ENCODE assay signal across 27 cellular contexts in genomic region chr9:25891534-25891933, GRCh38.
"Had no signal": no experiment of that assay in that cellular context is flagged by ENCODE, and none has a peak within 500 bp of the region (broad histone marks: within the 10 kb centered on the region; RNA-seq: fewer than 3 reads in every experiment).

No MANE protein-coding gene starts in this region.

- H3K9me3 ChIP-seq: prostate gland, right atrium auricular region, suprapubic skin, uterus had no signal

- H3K27me3 Mint-ChIP-seq: activated B cell treated with CpG ODN at 0.5 μM for 24 hours; activated CD4-positive, alpha-beta T cell treated with anti-CD3 and anti-CD28 coated beads for 36 hours; activated naive CD8-positive, alpha-beta T cell treated with anti-CD3 and anti-CD28 coated beads for 36 hours; activated T-cell treated with anti-CD3 and anti-CD28 coated beads, Interleukin-2, amount 50 U/mL, for 24 hours; activated T-helper 17 cell treated with anti-CD3 and anti-CD28 coated beads, Interleukin-2, amount 50 U/mL, for 72 hours; central memory CD8-positive, alpha-beta T cell; naive thymus-derived CD8-positive, alpha-beta T cell; stimulated activated naive CD8-positive, alpha-beta T cell treated with anti-CD3 and anti-CD28 coated beads, Interleukin-15, amount 100 ng/mL, for 72 hours; T-helper 17 cell had no signal

- H3K36me3 Mint-ChIP-seq: activated naive CD8-positive, alpha-beta T cell treated with anti-CD3 and anti-CD28 coated beads for 36 hours had no signal

- H3K4me3 ChIP-seq: breast epithelium, left lung, lung, neural progenitor cell, prostate gland, right atrium auricular region, suprapubic skin, uterus had no signal

- H3K9ac ChIP-seq: neural progenitor cell had no signal

- H3K4me1 Mint-ChIP-seq: activated B cell treated with CpG ODN at 0.5 μM for 24 hours; activated CD4-positive, alpha-beta T cell treated with anti-CD3 and anti-CD28 coated beads for 36 hours; activated naive CD8-positive, alpha-beta T cell treated with anti-CD3 and anti-CD28 coated beads for 36 hours; activated T-helper 17 cell treated with anti-CD3 and anti-CD28 coated beads, Interleukin-2, amount 50 U/mL, for 72 hours; central memory CD8-positive, alpha-beta T cell; naive thymus-derived CD8-positive, alpha-beta T cell; neural progenitor cell; stimulated activated naive CD8-positive, alpha-beta T cell treated with anti-CD3 and anti-CD28 coated beads, Interleukin-15, amount 100 ng/mL, for 72 hours; T-helper 17 cell had no signal

- H3K4me1 ChIP-seq: breast epithelium, left lung, neural progenitor cell, prostate gland, right atrium auricular region, suprapubic skin, uterus had no signal

- FAIRE-seq: endometrium had no signal

- DNase-seq: activated B cell treated with CpG ODN at 0.5 μM for 24 hours; activated CD4-positive, alpha-beta T cell treated with anti-CD3 and anti-CD28 coated beads for 36 hours; activated CD4-positive, alpha-beta T cell treated with anti-CD3 and anti-CD28 coated beads, Interleukin-2, amount 50 U/mL, for 4 hours; activated CD8-positive, alpha-beta memory T cell treated with anti-CD3 and anti-CD28 coated beads for 24 hours; activated CD8-positive, alpha-beta memory T cell treated with anti-CD3 and anti-CD28 coated beads, Interleukin-2, amount 50 U/mL, for 4 hours; activated naive CD8-positive, alpha-beta T cell treated with anti-CD3 and anti-CD28 coated beads for 36 hours; activated T-cell treated with anti-CD3 and anti-CD28 coated beads, Interleukin-2, amount 50 U/mL, for 24 hours; amniotic stem cell; cortex of kidney; foreskin fibroblast; kidney glomerular epithelial cell; left lung; naive thymus-derived CD8-positive, alpha-beta T cell; stimulated activated CD4-positive, alpha-beta T cell treated with anti-CD3 and anti-CD28 coated beads, Interleukin-4, amount 100 ng/mL, for 24 hours; stimulated activated naive CD8-positive, alpha-beta T cell treated with anti-CD3 and anti-CD28 coated beads, Interleukin-15, amount 100 ng/mL, for 72 hours; T-helper 17 cell; trophoblast cell; uterus had no signal

- H3K36me3 ChIP-seq: breast epithelium, left lung, neural progenitor cell, prostate gland, right atrium auricular region, suprapubic skin, uterus had no signal

- H3K4me3 Mint-ChIP-seq: activated B cell treated with CpG ODN at 0.5 μM for 24 hours; activated CD4-positive, alpha-beta T cell treated with anti-CD3 and anti-CD28 coated beads for 36 hours; activated naive CD8-positive, alpha-beta T cell treated with anti-CD3 and anti-CD28 coated beads for 36 hours; activated T-cell treated with anti-CD3 and anti-CD28 coated beads, Interleukin-2, amount 50 U/mL, for 24 hours; activated T-helper 17 cell treated with anti-CD3 and anti-CD28 coated beads, Interleukin-2, amount 50 U/mL, for 72 hours; central memory CD8-positive, alpha-beta T cell; naive thymus-derived CD8-positive, alpha-beta T cell; neural progenitor cell; stimulated activated naive CD8-positive, alpha-beta T cell treated with anti-CD3 and anti-CD28 coated beads, Interleukin-15, amount 100 ng/mL, for 72 hours; T-helper 17 cell had no signal

- H3K27ac ChIP-seq: breast epithelium, left lung, neural progenitor cell, prostate gland, right atrium auricular region, suprapubic skin, uterus had no signal

- H3K27ac Mint-ChIP-seq: activated B cell treated with CpG ODN at 0.5 μM for 24 hours; activated CD4-positive, alpha-beta T cell treated with anti-CD3 and anti-CD28 coated beads for 36 hours; activated naive CD8-positive, alpha-beta T cell treated with anti-CD3 and anti-CD28 coated beads for 36 hours; activated T-cell treated with anti-CD3 and anti-CD28 coated beads, Interleukin-2, amount 50 U/mL, for 24 hours; activated T-helper 17 cell treated with anti-CD3 and anti-CD28 coated beads, Interleukin-2, amount 50 U/mL, for 72 hours; naive thymus-derived CD8-positive, alpha-beta T cell; neural progenitor cell; stimulated activated naive CD8-positive, alpha-beta T cell treated with anti-CD3 and anti-CD28 coated beads, Interleukin-15, amount 100 ng/mL, for 72 hours; T-helper 17 cell had no signal

- H3K27me3 ChIP-seq: breast epithelium, left lung, neural progenitor cell, right atrium auricular region, suprapubic skin, uterus had no signal

- ATAC-seq: activated CD4-positive, alpha-beta T cell treated with anti-CD3 and anti-CD28 coated beads for 36 hours; activated T-helper 17 cell treated with anti-CD3 and anti-CD28 coated beads, Interleukin-2, amount 50 U/mL, for 72 hours; left lung; naive thymus-derived CD8-positive, alpha-beta T cell; stimulated activated naive CD8-positive, alpha-beta T cell treated with anti-CD3 and anti-CD28 coated beads, Interleukin-15, amount 100 ng/mL, for 72 hours; T-helper 17 cell had no signal

- H2AFZ ChIP-seq: neural progenitor cell had no signal

- H3K4me2 ChIP-seq: neural progenitor cell had no signal
